In genomic region chr18:77115461-77115907, GRCh38 we compare ENCODE assay signal across 8 cellular contexts. TPM values are rescaled to one million over a fixed set of nuclear protein-coding genes. Genes with fewer than 3 reads are reported as not detected.
DNase-seq lines count a peak whose midpoint lies in the region; ATAC-seq, FAIRE-seq and TF ChIP-seq lines count a peak whose summit lies in the region.

No MANE protein-coding gene starts in this region.

- peak in 1 of 2 experiments; percentile 19; a peak in 1 of 4 replicates for TF ChIP-seq EP300 in GM12878 (IDR thresholded peaks at IDR 0.05; ENCODE audit: borderline replicate concordance in 1 of 2, control insufficient read depth in 1 of 2, low read depth in 2 of 2, low read length in 2 of 2)

- DNase-seq in CD1c-positive myeloid dendritic cell (ENCODE audit: extremely low spot score), result peak; percentile 21
- DNase-seq in GM12878 (ENCODE audit: low read depth, low spot score), result no peak
- DNase-seq in mucosa of descending colon, result peak in 1 of 3 donors; percentile 41
- no peak for DNase-seq in NCI-H187 (lab: John Stamatoyannopoulos, UW)
- DNase-seq in stimulated activated naive CD4-positive, alpha-beta T cell (lab: John Stamatoyannopoulos, UW), result no peak
- no peak for DNase-seq in epidermal melanocyte (ENCODE audit: insufficient read length, low spot score)
- no peak for DNase-seq in NCI-H526 treated with DMSO at 0.1 percent for 48 hours (lab: John Stamatoyannopoulos, UW)

- SMC1A ChIA-PET in GM12878 (lab: Charles Lee; ENCODE audit: uncharacterized antibody, unreplicated experiment), result interaction anchor here (1.0 to 5.2 kb wide), 7 partner anchors 9 to 96 kb away, joined by 3 to 45 read pairs (median 7); no protein-coding TSS in a partner anchor

- H3K27ac ChIP-seq in GM12878 (ENCODE audit: control insufficient read depth, insufficient read depth), result peak overlapping the region; percentile 39; the same call in 1 of the 2 replicates

- WGBS in GM12878 (ENCODE audit: insufficient coverage, insufficient replicate concordance, low lambda C conversion rate, missing lambda C conversion rate), result 75% methylated on average over 2 of the region's 2 CpGs

- TF ChIP-seq RAD21 in GM12878 (IDR thresholded peaks at IDR 0.05; ENCODE audit: insufficient read depth, low read depth, low read length), result no peak

- H3K9ac ChIP-seq in GM12878 (ENCODE audit: control insufficient read depth, insufficient read depth, low read length), result no peak overlapping the region

- H3K36me3 ChIP-seq in GM12878 (ENCODE audit: control insufficient read depth in 2 of 2, insufficient read depth in 2 of 2, low read length in 1 of 2) (peaks cover 14 to 16% of the 10 kb centered on the region in 2 experiments), mucosa of descending colon (ENCODE audit: low read depth) (no peaks in the 10 kb centered on the region)

- in situ Hi-C loops in GM12878 (cut with MboI), result loop anchor here (25.0 kb wide), 1 partner anchor 1903 kb away; the partner anchor contains the start of genes PTGR3 and TSHZ1

- H3K4me2 ChIP-seq in GM12878 (ENCODE audit: control insufficient read depth, insufficient read depth), result no peak overlapping the region

- H3K9me3 ChIP-seq in GM12878 (replicated peaks; ENCODE audit: control insufficient read depth, insufficient read depth, low read length), result no peaks in the 10 kb centered on the region; the same call in 2 of the 3 replicates
- no peaks in the 10 kb centered on the region for H3K9me3 ChIP-seq in mucosa of descending colon

- no peak for TF ChIP-seq CTCF in GM12878 (IDR thresholded peaks at IDR 0.05 in 2 of 3, conservative IDR thresholded peaks at IDR 0.05 in 1 of 3; ENCODE audit: control insufficient read depth in 2 of 3, extremely low read depth in 1 of 3, insufficient read depth in 1 of 3, low read depth in 3 of 3, low read length in 3 of 3)
- TF ChIP-seq CTCF in mucosa of descending colon (IDR thresholded peaks at IDR 0.05), result no peak

- ATAC-seq in HG02642 (IDR thresholded peaks at IDR 0.05; ENCODE audit: poor library complexity, unreplicated experiment), result peak; percentile 5
- ATAC-seq in GM12878, result no peak
- peak; percentile 0 for ATAC-seq in mucosa of descending colon

- peaks cover 57% of the 10 kb centered on the region for H3K79me2 ChIP-seq in GM12878 (ENCODE audit: control insufficient read depth, insufficient read depth, low read length)

- no TSS peak for BruUV-seq in GM12878 (replicated peaks; lab: Mats Ljungman, UMichigan)

- H4K20me1 ChIP-seq in GM12878 (ENCODE audit: control insufficient read depth, insufficient read depth), result 0 out of 2 replicates have a peak, but pooled peaks cover 3% of the 10 kb centered on the region

- peaks cover 9% of the 10 kb centered on the region for H3K4me1 ChIP-seq in GM12878 (ENCODE audit: control insufficient read depth, insufficient read depth, low read length)
- peaks cover 33% of the 10 kb centered on the region for H3K4me1 ChIP-seq in mucosa of descending colon (ENCODE audit: low read depth)

- H3K27me3 ChIP-seq in GM12878 (replicated peaks in 1 of 2; ENCODE audit: control insufficient read depth in 2 of 2, insufficient read depth in 2 of 2, low read length in 1 of 2), result no peaks in the 10 kb centered on the region

- H2AFZ ChIP-seq in GM12878 (ENCODE audit: control insufficient read depth, low read depth, low read length), result no peak overlapping the region

- CTCF ChIA-PET in GM12878 (lab: Yijun Ruan, JAX), result interaction anchor here (1.1 to 2.9 kb wide), 5 partner anchors 8 to 113 kb away, joined by 3 to 21 read pairs (median 9); no protein-coding TSS in a partner anchor

- no peak for FAIRE-seq in GM12878 (lab: Jason Lieb, UNC)

- no peak for TF ChIP-seq POLR2A in GM12878 (IDR thresholded peaks at IDR 0.05; ENCODE audit: low read depth, low read length)

- POLR2A ChIA-PET in GM12878 (lab: Charles Lee), result interaction anchor here (0.5 to 2.9 kb wide), 7 partner anchors 8 to 295 kb away, joined by 3 to 20 read pairs (median 5); no protein-coding TSS in a partner anchor

- intact Hi-C loops in GM12878 (cut with micrococcal nuclease; ENCODE audit: unreplicated experiment) (loop anchor here (1.0 kb wide), 1 partner anchor 9 kb away; no protein-coding TSS in a partner anchor), mucosa of descending colon (cut with DNase I, micrococcal nuclease) (no loop called here)

- RAD21 ChIA-PET in GM12878 (lab: Charles Lee; ENCODE audit: unreplicated experiment), result interaction anchor here (1.6 to 2.8 kb wide), 7 partner anchors 9 to 96 kb away, joined by 3 to 35 read pairs (median 7); partner anchors contain the start of gene MBP

- H3K4me3 ChIP-seq in GM12878 (no peak overlapping the region), mucosa of descending colon (no peak overlapping the region)

TF ChIP-seq in GM12878, 131 proteins besides CTCF, POLR2A, EP300 and RAD21:
- TF ChIP-seq SMAD5 (IDR thresholded peaks at IDR 0.05; ENCODE audit: low read depth), result no peak
- TF ChIP-seq HSF1 (IDR thresholded peaks at IDR 0.05; ENCODE audit: low read depth, low read length), result peak; percentile 98

RNA-seq across cellular contexts. Expression of gene MBP, which starts 17.1 kb away (rescaled TPM):
- total RNA-seq in GM12878 (2013; cell fraction: nucleolus; rRNA removed), result 143 and 147 TPM in 2 replicates
- total RNA-seq in GM12878 (2014; rRNA removed), result 41.1 and 43.2 TPM in 2 replicates
- total RNA-seq in GM12878 (2014; rRNA removed; fragmentation: Illumina TruSeq; extraction: Trizol), result 33.5 and 34.6 TPM in 2 replicates
- 52.5 and 55.8 TPM in 2 replicates for total RNA-seq in GM12878 (2021)
- 19.6 TPM for polyA plus RNA-seq in GM12878 (2011; ENCODE audit: low read depth)
- 67.8 and 75.9 TPM in 2 replicates for polyA plus RNA-seq in GM12878 (2011; rRNA removed)
- 43.5 and 56.5 TPM in 2 replicates for polyA plus RNA-seq in GM12878 (2011; cell fraction: cytosol; rRNA removed)
- polyA plus RNA-seq in GM12878 (2011; cell fraction: nucleus; rRNA removed), result 42.3 and 48.6 TPM in 2 replicates
- polyA plus RNA-seq in GM12878 (2012), result 22.9 and 32.1 TPM in 2 replicates
- polyA plus RNA-seq in GM12878 (2014; fragmentation: Illumina TruSeq; extraction: Trizol), result 38.6 and 41.9 TPM in 2 replicates
- polyA plus RNA-seq in GM12878 (2014; fragmentation: Nextera tagmentation; extraction: Ambion mirVana), result 10 to 100 TPM; 12.2 to 13.3 TPM
- 34.0 and 35.0 TPM in 2 replicates for polyA plus RNA-seq in GM12878 (2014; rRNA removed)
- polyA plus RNA-seq in GM12878 (2016; fragmentation: Nextera tagmentation; extraction: Ambion mirVana), result 10 to 100 TPM; 42.2 to 42.4 TPM
- polyA minus RNA-seq in GM12878 (2011; rRNA and poly(A)+ RNA removed), result 65.0 and 79.1 TPM in 2 replicates
- polyA minus RNA-seq in GM12878 (2011; cell fraction: cytosol; rRNA and poly(A)+ RNA removed), result 29.4 and 33.1 TPM in 2 replicates
- polyA minus RNA-seq in GM12878 (2011; cell fraction: nucleus; rRNA and poly(A)+ RNA removed), result 36.0 and 54.1 TPM in 2 replicates
- total RNA-seq in mucosa of descending colon, result 10 to 100 TPM; 37.9 to 48.5 (median 47.4) TPM
